In genomic region chr14:76784881-76785280, GRCh38 we compare ENCODE assay signal across 8 cellular contexts. TPM values are rescaled to one million over a fixed set of nuclear protein-coding genes. Genes with fewer than 3 reads are reported as not detected.
DNase-seq lines count a peak whose midpoint lies in the region; ATAC-seq, FAIRE-seq and TF ChIP-seq lines count a peak whose summit lies in the region.

No MANE protein-coding gene starts in this region.

- H2BK20ac ChIP-seq in H1 (ENCODE audit: low read length): no peak overlapping the region

- H2BK12ac ChIP-seq in H1 (ENCODE audit: low read depth, low read length) (no peak overlapping the region), mesenchymal stem cell (ENCODE audit: low read length in 2 of 2) (no peak overlapping the region)

- POLR2A ChIA-PET in H1 (lab: Charles Lee; ENCODE audit: partially characterized antibody): interaction anchor here (0.9 to 2.9 kb wide), 6 partner anchors 8 to 27 kb away, joined by 3 to 8 read pairs (median 4); partner anchors contain the start of gene ANGEL1

- no peak overlapping the region for H3K4ac ChIP-seq in H1 (replicated peaks; ENCODE audit: insufficient read length, low read depth, low read length)
- no peak overlapping the region for H3K4ac ChIP-seq in mesenchymal stem cell (ENCODE audit: low read depth in 1 of 2, low read length in 2 of 2)

- H4K20me1 ChIP-seq in H1 (replicated peaks in 1 of 2; ENCODE audit: control insufficient read depth in 1 of 2, insufficient read depth in 2 of 2, low read length in 2 of 2): peaks cover 2 to 4% of the 10 kb centered on the region in 2 experiments

- H2BK120ac ChIP-seq in H1 (replicated peaks; ENCODE audit: low read depth, low read length) (no peak overlapping the region), mesenchymal stem cell (ENCODE audit: low read depth, low read length) (no peak overlapping the region)

- no peak overlapping the region for H3K4me2 ChIP-seq in H1 (ENCODE audit: insufficient read depth in 1 of 2, low read depth in 2 of 2, low read length in 2 of 2)
- H3K4me2 ChIP-seq in mesenchymal stem cell (ENCODE audit: low read length, poor library complexity, severe bottlenecking): no peak overlapping the region

- TF ChIP-seq CTCF in H1 (IDR thresholded peaks at IDR 0.05; ENCODE audit: control extremely low read depth in 1 of 3, insufficient read depth in 1 of 3, low read depth in 1 of 3, low read length in 3 of 3): peak; percentile 94 to 99 (median 98)

- no peaks in the 10 kb centered on the region for H3K4me1 ChIP-seq in H1 (replicated peaks in 1 of 4; ENCODE audit: control insufficient read depth in 3 of 4, insufficient read depth in 4 of 4, low read length in 3 of 4)
- peaks cover 7% of the 10 kb centered on the region for H3K4me1 ChIP-seq in mesenchymal stem cell (ENCODE audit: control insufficient read depth, insufficient read depth, low read depth, low read length)

- no peak overlapping the region for H2AK5ac ChIP-seq in H1 (ENCODE audit: low read depth, low read length)
- H2AK5ac ChIP-seq in mesenchymal stem cell (ENCODE audit: low read length, severe bottlenecking): no peak overlapping the region

- CTCF ChIA-PET in H1 (lab: Charles Lee; ENCODE audit: partially characterized antibody): interaction anchor here (0.6 to 13.7 kb wide), 47 partner anchors 9 to 678 kb away, joined by 3 to 234 read pairs (median 5); partner anchors contain the start of gene VASH1

- no peak for TF ChIP-seq EP300 in H1 (IDR thresholded peaks at IDR 0.05; ENCODE audit: borderline replicate concordance in 1 of 2, low read depth in 2 of 2, low read length in 2 of 2)

- no peak overlapping the region for H2AFZ ChIP-seq in H1 (ENCODE audit: low read length)
- H2AFZ ChIP-seq in mesenchymal stem cell (ENCODE audit: low read depth, low read length): no peak overlapping the region

- H4K5ac ChIP-seq in H1 (ENCODE audit: insufficient read length, low read depth, low read length): no peak overlapping the region

- H4K8ac ChIP-seq in H1 (ENCODE audit: extremely low read depth, insufficient read depth, low read length) (no peak overlapping the region), mesenchymal stem cell (ENCODE audit: low read length) (no peak overlapping the region)

- no peak for TF ChIP-seq POLR2A in H1 (IDR thresholded peaks at IDR 0.05; ENCODE audit: control extremely low read depth in 1 of 2, low read depth in 2 of 2, low read length in 2 of 2)

- H3K27ac ChIP-seq in H1 (ENCODE audit: low read depth, low read length) (no peak overlapping the region), mesenchymal stem cell (ENCODE audit: low read length, poor library complexity, severe bottlenecking) (no peak overlapping the region)

- no peaks in the 10 kb centered on the region for H3K23me2 ChIP-seq in H1 (ENCODE audit: low read depth, low read length)

- H3K23ac ChIP-seq in H1 (ENCODE audit: insufficient read length) (no peak overlapping the region), mesenchymal stem cell (ENCODE audit: low read length in 2 of 2) (no peak overlapping the region)

- H3K14ac ChIP-seq in H1 (ENCODE audit: insufficient read length) (no peak overlapping the region), mesenchymal stem cell (ENCODE audit: low read length in 2 of 2) (no peak overlapping the region)

- no peaks in the 10 kb centered on the region for H3K27me3 ChIP-seq in H1 (replicated peaks in 1 of 4; ENCODE audit: control insufficient read depth in 3 of 4, extremely low read depth in 1 of 4, insufficient read depth in 3 of 4, low read length in 3 of 4)
- no peaks in the 10 kb centered on the region for H3K27me3 ChIP-seq in mesenchymal stem cell (ENCODE audit: control insufficient read depth in 1 of 2, insufficient read depth in 1 of 2, low read length in 2 of 2)

- H3K9me3 ChIP-seq in H1 (ENCODE audit: insufficient read depth in 2 of 2, low read depth in 1 of 2, low read length in 1 of 2) (no peaks in the 10 kb centered on the region), mesenchymal stem cell (ENCODE audit: control insufficient read depth, low read length) (no peaks in the 10 kb centered on the region)

- no peak overlapping the region for H3K4me3 ChIP-seq in H1 (ENCODE audit: extremely low read depth in 1 of 4, insufficient read depth in 2 of 4, low read depth in 3 of 4, low read length in 4 of 4)
- H3K4me3 ChIP-seq in mesenchymal stem cell (ENCODE audit: insufficient read depth in 1 of 2, low read depth in 1 of 2, low read length in 2 of 2): no peak overlapping the region

- H3K79me2 ChIP-seq in H1 (ENCODE audit: control insufficient read depth in 1 of 2, insufficient read depth in 2 of 2, low read length in 2 of 2): no peaks in the 10 kb centered on the region

- H3K18ac ChIP-seq in H1 (ENCODE audit: extremely low read depth, low read length) (no peak overlapping the region), mesenchymal stem cell (ENCODE audit: low read depth in 1 of 2, low read length in 2 of 2) (no peak overlapping the region)

- no peak overlapping the region for H3K56ac ChIP-seq in H1 (replicated peaks; ENCODE audit: insufficient read length, low read depth, low read length)

- H2BK5ac ChIP-seq in H1 (ENCODE audit: low read depth, low read length): no peak overlapping the region
- no peak overlapping the region for H2BK5ac ChIP-seq in mesenchymal stem cell (ENCODE audit: low read depth, low read length, poor library complexity, severe bottlenecking)

- H3K79me1 ChIP-seq in H1 (ENCODE audit: low read depth, low read length) (no peaks in the 10 kb centered on the region), mesenchymal stem cell (replicated peaks; ENCODE audit: low read length, poor library complexity, severe bottlenecking) (peaks cover 3% of the 10 kb centered on the region)

- peak; percentile 57 for ATAC-seq in HG03378 (IDR thresholded peaks at IDR 0.05; ENCODE audit: unreplicated experiment)

- H3K9ac ChIP-seq in H1 (replicated peaks in 1 of 4; ENCODE audit: extremely low read depth in 1 of 4, low read depth in 3 of 4, low read length in 3 of 4): no peak overlapping the region
- no peak overlapping the region for H3K9ac ChIP-seq in mesenchymal stem cell (ENCODE audit: low read length)

- H3K36me3 ChIP-seq in H1 (ENCODE audit: control insufficient read depth in 2 of 4, insufficient read depth in 4 of 4, low read length in 3 of 4): peaks cover 6 to 21% (median 19%) of the 10 kb centered on the region in 4 experiments; a peak in 6 of 8 replicates
- peaks cover 45 to 70% of the 10 kb centered on the region in 2 experiments for H3K36me3 ChIP-seq in mesenchymal stem cell (ENCODE audit: control insufficient read depth in 1 of 2, insufficient read depth in 2 of 2, low read depth in 1 of 2, low read length in 2 of 2)

- peak; percentile 19 for DNase-seq in activated T-cell treated with anti-CD3 and anti-CD28 coated beads for 1 hour (ENCODE audit: low read depth)
- no peak for DNase-seq in activated T-cell treated with anti-CD3 and anti-CD28 coated beads for 4 hours
- peak; percentile 74 to 87 for DNase-seq in NCI-H526 (lab: John Stamatoyannopoulos, UW)
- peak; percentile 59 for DNase-seq in activated CD4-positive, alpha-beta T cell treated with anti-CD3 and anti-CD28 coated beads, Interleukin-2, amount 50 U/mL, for 1 hour
- DNase-seq in H1 (ENCODE audit: low read depth in 1 of 2, low spot score in 2 of 2): peak; percentile 58 to 91
- DNase-seq in mesenchymal stem cell: peak; percentile 87
- DNase-seq in stimulated activated naive CD4-positive, alpha-beta T cell treated with Interleukin-2 at 50 U/mL for 16 hours (lab: John Stamatoyannopoulos, UW): peak; percentile 45

- 10% methylated on average over 2 of the region's 2 CpGs; no CpG with 5 or more reads in 1 of the 2 experiments for WGBS in H1 (ENCODE audit: extremely low coverage in 1 of 2, insufficient coverage in 1 of 2, insufficient read length in 1 of 2, insufficient replicate concordance in 2 of 2, low coverage in 1 of 2, low lambda C conversion rate in 2 of 2, missing lambda C conversion rate in 1 of 2), 2 experiments
- no CpG with 5 or more reads among the region's 2 CpGs for WGBS in mesenchymal stem cell

- H2BK15ac ChIP-seq in H1 (ENCODE audit: low read length) (no peak overlapping the region), mesenchymal stem cell (ENCODE audit: low read depth, poor library complexity, severe bottlenecking) (no peak overlapping the region)

- peak; percentile 97 for FAIRE-seq in H1 (lab: Jason Lieb, UNC)

- H4K91ac ChIP-seq in H1 (replicated peaks; ENCODE audit: insufficient read length, low read length) (no peak overlapping the region), mesenchymal stem cell (ENCODE audit: low read length) (no peak overlapping the region)

- TF ChIP-seq RAD21 in H1 (IDR thresholded peaks at IDR 0.05 in 1 of 2, conservative IDR thresholded peaks at IDR 0.05 in 1 of 2; ENCODE audit: low read depth in 2 of 2, low read length in 2 of 2): peak; percentile 82 to 85

RNA-seq across cellular contexts. Expression of gene VASH1, which starts 23.6 kb away (rescaled TPM):
- total RNA-seq in H1 (2021; fragmentation: NEBNext Ultra II Directional; extraction: Animal tissue kit (Norgen Biotek cat#: 25700)): 6.4 and 7.7 TPM in 2 replicates
- polyA plus RNA-seq in H1 (2011; rRNA removed): 3.1 and 4.9 TPM in 2 replicates
- polyA plus RNA-seq in H1 (2011; cell fraction: cytosol; rRNA removed): 5.1 TPM
- 17.4 TPM for polyA plus RNA-seq in H1 (2011; cell fraction: nucleus; rRNA removed)
- 5.7 to 7.5 TPM (median 6.7 TPM) in 4 replicates for polyA plus RNA-seq in H1 (2012, experiment 1 of 2)
- polyA plus RNA-seq in H1 (2012, experiment 2 of 2): 4.3 TPM
- 3.2 TPM for polyA plus RNA-seq in H1 (2013, experiment 1 of 2)
- polyA plus RNA-seq in H1 (2013, experiment 2 of 2): 3.5 TPM
- polyA minus RNA-seq in H1 (2011; rRNA and poly(A)+ RNA removed): 4.3 and 4.5 TPM in 2 replicates
- polyA minus RNA-seq in H1 (2011; cell fraction: cytosol; rRNA and poly(A)+ RNA removed): 2.3 TPM
- 5.6 TPM for polyA minus RNA-seq in H1 (2011; cell fraction: nucleus; rRNA and poly(A)+ RNA removed)
- polyA plus RNA-seq in mesenchymal stem cell (2013, experiment 1 of 2): 22.2 TPM
- polyA plus RNA-seq in mesenchymal stem cell (2013, experiment 2 of 2): 21.4 TPM

RNA-seq across cellular contexts. Expression of gene ANGEL1, which starts 27.8 kb away (rescaled TPM):
- total RNA-seq in H1 (2021; fragmentation: NEBNext Ultra II Directional; extraction: Animal tissue kit (Norgen Biotek cat#: 25700)): 23.1 and 26.8 TPM in 2 replicates
- polyA plus RNA-seq in H1 (2011; rRNA removed): 27.2 and 31.6 TPM in 2 replicates
- 28.5 TPM for polyA plus RNA-seq in H1 (2011; cell fraction: cytosol; rRNA removed)
- polyA plus RNA-seq in H1 (2011; cell fraction: nucleus; rRNA removed): 72.3 TPM
- 16.0 to 20.4 TPM (median 18.1 TPM) in 4 replicates for polyA plus RNA-seq in H1 (2012, experiment 1 of 2)
- 17.7 TPM for polyA plus RNA-seq in H1 (2012, experiment 2 of 2)
- polyA plus RNA-seq in H1 (2013, experiment 1 of 2): 21.7 TPM
- 22.3 TPM for polyA plus RNA-seq in H1 (2013, experiment 2 of 2)
- polyA minus RNA-seq in H1 (2011; rRNA and poly(A)+ RNA removed): 66.0 and 90.8 TPM in 2 replicates
- polyA minus RNA-seq in H1 (2011; cell fraction: cytosol; rRNA and poly(A)+ RNA removed): 18.6 TPM
- 44.9 TPM for polyA minus RNA-seq in H1 (2011; cell fraction: nucleus; rRNA and poly(A)+ RNA removed)
- polyA plus RNA-seq in mesenchymal stem cell (2013, experiment 1 of 2): 6.7 TPM
- 6.5 TPM for polyA plus RNA-seq in mesenchymal stem cell (2013, experiment 2 of 2)

RNA-seq across cellular contexts. Expression of gene LRRC74A, which starts 41.3 kb away (rescaled TPM):
- total RNA-seq in H1 (2021; fragmentation: NEBNext Ultra II Directional; extraction: Animal tissue kit (Norgen Biotek cat#: 25700)): not detected in 2 replicates
- polyA plus RNA-seq in H1 (2011; rRNA removed): not detected in 2 replicates
- polyA plus RNA-seq in H1 (2011; cell fraction: cytosol; rRNA removed): not detected
- polyA plus RNA-seq in H1 (2011; cell fraction: nucleus; rRNA removed): not detected
- not detected in 4 replicates for polyA plus RNA-seq in H1 (2012, experiment 1 of 2)
- polyA plus RNA-seq in H1 (2012, experiment 2 of 2): not detected
- polyA plus RNA-seq in H1 (2013, experiment 1 of 2): not detected
- polyA plus RNA-seq in H1 (2013, experiment 2 of 2): not detected
- polyA minus RNA-seq in H1 (2011; rRNA and poly(A)+ RNA removed): not detected in 2 replicates
- not detected for polyA minus RNA-seq in H1 (2011; cell fraction: cytosol; rRNA and poly(A)+ RNA removed)
- not detected for polyA minus RNA-seq in H1 (2011; cell fraction: nucleus; rRNA and poly(A)+ RNA removed)
- not detected for polyA plus RNA-seq in mesenchymal stem cell (2013, experiment 1 of 2)
- polyA plus RNA-seq in mesenchymal stem cell (2013, experiment 2 of 2): not detected
